ENCODE assay signal across 3 cellular contexts in the genomic region with DNA sequence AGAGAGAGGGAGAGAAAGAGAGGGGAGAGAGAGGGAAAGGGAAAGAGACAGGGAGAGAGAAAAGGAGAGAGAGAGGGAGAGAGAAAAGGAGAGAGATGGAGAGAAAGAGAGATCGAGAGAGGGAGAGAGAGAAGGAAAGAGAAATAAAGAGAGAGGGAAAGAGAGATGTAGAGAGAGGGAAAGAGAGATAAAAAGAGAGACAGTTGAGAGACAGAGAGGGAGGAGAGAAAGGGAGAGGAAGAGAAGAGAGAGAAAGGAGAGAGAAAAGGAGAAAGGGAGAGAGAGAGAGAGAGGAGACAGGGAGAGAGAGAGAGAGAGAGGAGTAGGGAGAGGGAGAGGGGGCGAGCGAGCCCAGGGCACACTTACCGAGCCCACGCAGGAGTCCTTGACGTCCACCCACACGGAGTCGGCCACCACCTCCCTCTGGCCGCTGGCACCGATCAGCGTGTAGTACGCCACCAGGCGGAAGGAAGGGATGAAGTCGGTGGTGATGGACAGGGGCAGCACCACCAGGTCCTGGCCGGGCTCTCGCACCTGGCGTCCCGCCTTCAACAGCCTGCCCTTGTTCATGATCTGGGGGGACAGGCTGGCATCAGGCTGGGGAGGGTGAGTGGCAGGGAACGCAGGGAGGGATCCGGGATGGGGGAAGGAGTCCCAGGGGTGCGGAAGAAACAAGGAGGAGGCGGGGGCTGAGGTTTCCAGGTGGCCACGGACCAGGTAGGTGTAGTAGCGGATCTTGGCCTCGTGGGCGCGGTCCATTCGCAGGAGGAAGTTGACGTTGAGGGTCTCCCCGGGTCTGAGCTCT.
TF ChIP-seq lines count a peak whose summit lies in the region.

No MANE protein-coding gene starts in this region.

TF ChIP-seq in SK-N-SH treated with all-trans-retinoic acid at 6 μM for 48 hours, 23 proteins besides CTCF, POLR2A, EP300 and RAD21:
- TF ChIP-seq ZC3H10 (CRISPR knock-in tag; IDR thresholded peaks at IDR 0.05) (no peak), BACH2 (CRISPR knock-in tag; IDR thresholded peaks at IDR 0.05; ENCODE audit: borderline replicate concordance) (no peak), ZNF565 (CRISPR knock-in tag; conservative IDR thresholded peaks at IDR 0.05; ENCODE audit: low read depth) (no peak), ISL1 (CRISPR knock-in tag; IDR thresholded peaks at IDR 0.05) (no peak), ZFP3 (CRISPR knock-in tag; IDR thresholded peaks at IDR 0.05) (no peak)
- TF ChIP-seq, protein P1, sequence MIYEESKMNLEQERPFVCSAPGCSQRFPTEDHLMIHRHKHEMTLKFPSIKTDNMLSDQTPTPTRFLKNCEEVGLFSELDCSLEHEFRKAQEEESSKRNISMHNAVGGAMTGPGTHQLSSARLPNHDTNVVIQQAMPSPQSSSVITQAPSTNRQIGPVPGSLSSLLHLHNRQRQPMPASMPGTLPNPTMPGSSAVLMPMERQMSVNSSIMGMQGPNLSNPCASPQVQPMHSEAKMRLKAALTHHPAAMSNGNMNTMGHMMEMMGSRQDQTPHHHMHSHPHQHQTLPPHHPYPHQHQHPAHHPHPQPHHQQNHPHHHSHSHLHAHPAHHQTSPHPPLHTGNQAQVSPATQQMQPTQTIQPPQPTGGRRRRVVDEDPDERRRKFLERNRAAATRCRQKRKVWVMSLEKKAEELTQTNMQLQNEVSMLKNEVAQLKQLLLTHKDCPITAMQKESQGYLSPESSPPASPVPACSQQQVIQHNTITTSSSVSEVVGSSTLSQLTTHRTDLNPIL (CRISPR knock-in tag; IDR thresholded peaks at IDR 0.05; ENCODE audit: low read depth) = no peak
- TF ChIP-seq, protein P2, sequence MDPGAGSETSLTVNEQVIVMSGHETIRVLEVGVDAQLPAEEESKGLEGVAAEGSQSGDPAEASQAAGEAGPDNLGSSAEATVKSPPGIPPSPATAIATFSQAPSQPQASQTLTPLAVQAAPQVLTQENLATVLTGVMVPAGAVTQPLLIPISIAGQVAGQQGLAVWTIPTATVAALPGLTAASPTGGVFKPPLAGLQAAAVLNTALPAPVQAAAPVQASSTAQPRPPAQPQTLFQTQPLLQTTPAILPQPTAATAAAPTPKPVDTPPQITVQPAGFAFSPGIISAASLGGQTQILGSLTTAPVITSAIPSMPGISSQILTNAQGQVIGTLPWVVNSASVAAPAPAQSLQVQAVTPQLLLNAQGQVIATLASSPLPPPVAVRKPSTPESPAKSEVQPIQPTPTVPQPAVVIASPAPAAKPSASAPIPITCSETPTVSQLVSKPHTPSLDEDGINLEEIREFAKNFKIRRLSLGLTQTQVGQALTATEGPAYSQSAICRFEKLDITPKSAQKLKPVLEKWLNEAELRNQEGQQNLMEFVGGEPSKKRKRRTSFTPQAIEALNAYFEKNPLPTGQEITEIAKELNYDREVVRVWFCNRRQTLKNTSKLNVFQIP (CRISPR knock-in tag; IDR thresholded peaks at IDR 0.05; ENCODE audit: borderline replicate concordance, low read depth) = no peak
- TF ChIP-seq, protein P3, sequence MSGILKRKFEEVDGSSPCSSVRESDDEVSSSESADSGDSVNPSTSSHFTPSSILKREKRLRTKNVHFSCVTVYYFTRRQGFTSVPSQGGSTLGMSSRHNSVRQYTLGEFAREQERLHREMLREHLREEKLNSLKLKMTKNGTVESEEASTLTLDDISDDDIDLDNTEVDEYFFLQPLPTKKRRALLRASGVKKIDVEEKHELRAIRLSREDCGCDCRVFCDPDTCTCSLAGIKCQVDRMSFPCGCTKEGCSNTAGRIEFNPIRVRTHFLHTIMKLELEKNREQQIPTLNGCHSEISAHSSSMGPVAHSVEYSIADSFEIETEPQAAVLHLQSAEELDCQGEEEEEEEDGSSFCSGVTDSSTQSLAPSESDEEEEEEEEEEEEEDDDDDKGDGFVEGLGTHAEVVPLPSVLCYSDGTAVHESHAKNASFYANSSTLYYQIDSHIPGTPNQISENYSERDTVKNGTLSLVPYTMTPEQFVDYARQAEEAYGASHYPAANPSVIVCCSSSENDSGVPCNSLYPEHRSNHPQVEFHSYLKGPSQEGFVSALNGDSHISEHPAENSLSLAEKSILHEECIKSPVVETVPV (CRISPR knock-in tag; IDR thresholded peaks at IDR 0.05) = no peak

TF ChIP-seq in SK-N-SH, 30 proteins besides CTCF, POLR2A, EP300 and RAD21:
- TF ChIP-seq RXRA (IDR thresholded peaks at IDR 0.05; ENCODE audit: borderline replicate concordance, low read depth) (no peak), FOXM1 (IDR thresholded peaks at IDR 0.05; ENCODE audit: low read depth) (no peak), GATA2 (CRISPR knock-in tag; IDR thresholded peaks at IDR 0.05) (no peak), FOSL2 (IDR thresholded peaks at IDR 0.05; ENCODE audit: borderline replicate concordance, low read depth) (no peak), SMC3 (IDR thresholded peaks at IDR 0.05; ENCODE audit: low read depth, low read length) (no peak), FOXJ3 (CRISPR knock-in tag; IDR thresholded peaks at IDR 0.05) (no peak), GABPA (IDR thresholded peaks at IDR 0.05; ENCODE audit: low read depth) (no peak), CHD2 (IDR thresholded peaks at IDR 0.05; ENCODE audit: low read length, partially characterized antibody) (no peak), YY1 (IDR thresholded peaks at IDR 0.05; ENCODE audit: low read depth) (no peak), MEF2A (IDR thresholded peaks at IDR 0.05; ENCODE audit: borderline replicate concordance, low read depth) (no peak), TCF12 (IDR thresholded peaks at IDR 0.05) (no peak), NRF1 (IDR thresholded peaks at IDR 0.05; ENCODE audit: low read depth, low read length) (no peak)
- TF ChIP-seq, protein P4, sequence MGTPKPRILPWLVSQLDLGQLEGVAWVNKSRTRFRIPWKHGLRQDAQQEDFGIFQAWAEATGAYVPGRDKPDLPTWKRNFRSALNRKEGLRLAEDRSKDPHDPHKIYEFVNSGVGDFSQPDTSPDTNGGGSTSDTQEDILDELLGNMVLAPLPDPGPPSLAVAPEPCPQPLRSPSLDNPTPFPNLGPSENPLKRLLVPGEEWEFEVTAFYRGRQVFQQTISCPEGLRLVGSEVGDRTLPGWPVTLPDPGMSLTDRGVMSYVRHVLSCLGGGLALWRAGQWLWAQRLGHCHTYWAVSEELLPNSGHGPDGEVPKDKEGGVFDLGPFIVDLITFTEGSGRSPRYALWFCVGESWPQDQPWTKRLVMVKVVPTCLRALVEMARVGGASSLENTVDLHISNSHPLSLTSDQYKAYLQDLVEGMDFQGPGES (IDR thresholded peaks at IDR 0.05; ENCODE audit: low read depth, low read length) = no peak
- TF ChIP-seq, protein P5, sequence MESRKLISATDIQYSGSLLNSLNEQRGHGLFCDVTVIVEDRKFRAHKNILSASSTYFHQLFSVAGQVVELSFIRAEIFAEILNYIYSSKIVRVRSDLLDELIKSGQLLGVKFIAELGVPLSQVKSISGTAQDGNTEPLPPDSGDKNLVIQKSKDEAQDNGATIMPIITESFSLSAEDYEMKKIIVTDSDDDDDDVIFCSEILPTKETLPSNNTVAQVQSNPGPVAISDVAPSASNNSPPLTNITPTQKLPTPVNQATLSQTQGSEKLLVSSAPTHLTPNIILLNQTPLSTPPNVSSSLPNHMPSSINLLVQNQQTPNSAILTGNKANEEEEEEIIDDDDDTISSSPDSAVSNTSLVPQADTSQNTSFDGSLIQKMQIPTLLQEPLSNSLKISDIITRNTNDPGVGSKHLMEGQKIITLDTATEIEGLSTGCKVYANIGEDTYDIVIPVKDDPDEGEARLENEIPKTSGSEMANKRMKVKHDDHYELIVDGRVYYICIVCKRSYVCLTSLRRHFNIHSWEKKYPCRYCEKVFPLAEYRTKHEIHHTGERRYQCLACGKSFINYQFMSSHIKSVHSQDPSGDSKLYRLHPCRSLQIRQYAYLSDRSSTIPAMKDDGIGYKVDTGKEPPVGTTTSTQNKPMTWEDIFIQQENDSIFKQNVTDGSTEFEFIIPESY (IDR thresholded peaks at IDR 0.05; ENCODE audit: borderline replicate concordance, low read depth) = no peak
- TF ChIP-seq, protein P6, sequence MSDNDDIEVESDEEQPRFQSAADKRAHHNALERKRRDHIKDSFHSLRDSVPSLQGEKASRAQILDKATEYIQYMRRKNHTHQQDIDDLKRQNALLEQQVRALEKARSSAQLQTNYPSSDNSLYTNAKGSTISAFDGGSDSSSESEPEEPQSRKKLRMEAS (IDR thresholded peaks at IDR 0.05; ENCODE audit: low read depth) = no peak

TF ChIP-seq in neural cell, 6 proteins besides CTCF, POLR2A, EP300 and RAD21:
- TF ChIP-seq TAF1 (IDR thresholded peaks at IDR 0.05; ENCODE audit: low read depth) (no peak), SMC3 (conservative IDR thresholded peaks at IDR 0.05; ENCODE audit: poor library complexity) (no peak), EZH2 (IDR thresholded peaks at IDR 0.05; ENCODE audit: borderline replicate concordance, insufficient read depth, low read length, poor library complexity, severe bottlenecking) (no peak), POLR2AphosphoS5 (IDR thresholded peaks at IDR 0.05) (no peak), MXI1 (conservative IDR thresholded peaks at IDR 0.05; ENCODE audit: poor library complexity, severe bottlenecking) (no peak)
- TF ChIP-seq, protein P7, sequence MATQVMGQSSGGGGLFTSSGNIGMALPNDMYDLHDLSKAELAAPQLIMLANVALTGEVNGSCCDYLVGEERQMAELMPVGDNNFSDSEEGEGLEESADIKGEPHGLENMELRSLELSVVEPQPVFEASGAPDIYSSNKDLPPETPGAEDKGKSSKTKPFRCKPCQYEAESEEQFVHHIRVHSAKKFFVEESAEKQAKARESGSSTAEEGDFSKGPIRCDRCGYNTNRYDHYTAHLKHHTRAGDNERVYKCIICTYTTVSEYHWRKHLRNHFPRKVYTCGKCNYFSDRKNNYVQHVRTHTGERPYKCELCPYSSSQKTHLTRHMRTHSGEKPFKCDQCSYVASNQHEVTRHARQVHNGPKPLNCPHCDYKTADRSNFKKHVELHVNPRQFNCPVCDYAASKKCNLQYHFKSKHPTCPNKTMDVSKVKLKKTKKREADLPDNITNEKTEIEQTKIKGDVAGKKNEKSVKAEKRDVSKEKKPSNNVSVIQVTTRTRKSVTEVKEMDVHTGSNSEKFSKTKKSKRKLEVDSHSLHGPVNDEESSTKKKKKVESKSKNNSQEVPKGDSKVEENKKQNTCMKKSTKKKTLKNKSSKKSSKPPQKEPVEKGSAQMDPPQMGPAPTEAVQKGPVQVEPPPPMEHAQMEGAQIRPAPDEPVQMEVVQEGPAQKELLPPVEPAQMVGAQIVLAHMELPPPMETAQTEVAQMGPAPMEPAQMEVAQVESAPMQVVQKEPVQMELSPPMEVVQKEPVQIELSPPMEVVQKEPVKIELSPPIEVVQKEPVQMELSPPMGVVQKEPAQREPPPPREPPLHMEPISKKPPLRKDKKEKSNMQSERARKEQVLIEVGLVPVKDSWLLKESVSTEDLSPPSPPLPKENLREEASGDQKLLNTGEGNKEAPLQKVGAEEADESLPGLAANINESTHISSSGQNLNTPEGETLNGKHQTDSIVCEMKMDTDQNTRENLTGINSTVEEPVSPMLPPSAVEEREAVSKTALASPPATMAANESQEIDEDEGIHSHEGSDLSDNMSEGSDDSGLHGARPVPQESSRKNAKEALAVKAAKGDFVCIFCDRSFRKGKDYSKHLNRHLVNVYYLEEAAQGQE (IDR thresholded peaks at IDR 0.05; ENCODE audit: borderline replicate concordance) = no peak
TF ChIP-seq in neural cell: peak in this region for 0.
